Comparison of ENCODE assay signal across 2 cellular contexts in genomic region chr21:41166947-41167346, GRCh38.
TF ChIP-seq lines count a peak whose summit lies in the region.

No MANE protein-coding gene starts in this region.

TF ChIP-seq in A549, 52 proteins besides CTCF, POLR2A, EP300 and RAD21 (continued from another document):
- TF ChIP-seq PHF8 (IDR thresholded peaks at IDR 0.05; ENCODE audit: borderline replicate concordance, low read depth) (no peak), SREBF2 (IDR thresholded peaks at IDR 0.05) (no peak), GATA3 (IDR thresholded peaks at IDR 0.05; ENCODE audit: borderline replicate concordance) (no peak), POLR2AphosphoS2 (conservative IDR thresholded peaks at IDR 0.05; ENCODE audit: low read length) (no peak), BCL3 (IDR thresholded peaks at IDR 0.05) (no peak), HOXA7 (CRISPR knock-in tag; IDR thresholded peaks at IDR 0.05) (no peak)
TF ChIP-seq in A549: peak in this region for 0.

TF ChIP-seq in endothelial cell of umbilical vein, 7 proteins besides CTCF, POLR2A, EP300 and RAD21 (continued from another document):
- no peak for TF ChIP-seq GATA2 (IDR thresholded peaks at IDR 0.05; ENCODE audit: insufficient read depth, insufficient read length, low read depth, low read length)
